In the genomic region with DNA sequence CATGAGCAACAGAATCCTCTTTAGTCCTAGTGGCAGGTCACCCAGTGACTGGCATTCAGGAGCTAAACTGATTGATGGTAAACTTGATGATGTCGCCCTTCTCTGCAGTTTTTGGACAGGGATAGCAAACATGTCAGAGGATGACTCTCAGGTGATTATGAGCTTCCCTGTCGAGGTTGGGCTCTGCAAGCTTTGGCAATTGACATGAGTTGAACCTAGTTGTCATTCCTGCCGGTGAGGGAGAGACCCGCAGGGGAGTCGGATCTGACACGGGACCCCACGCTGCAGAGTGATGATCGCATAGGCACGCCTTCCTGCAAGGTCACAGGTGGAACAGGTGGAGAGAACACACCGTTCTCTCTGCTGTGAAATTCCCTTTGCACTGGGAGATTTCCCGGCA, we compare ENCODE assay signal across 25 cellular contexts.
"Had no signal": no experiment of that assay in that cellular context is flagged by ENCODE, and none has a peak within 500 bp of the region (broad histone marks: within the 10 kb centered on the region; RNA-seq: fewer than 3 reads in every experiment).

No MANE protein-coding gene starts in this region.

- FAIRE-seq: endothelial cell of umbilical vein, pancreas, urothelium cell line had no signal

- H3K9me3 ChIP-seq: ascending aorta, pancreas, sigmoid colon, thyroid gland had no signal

- DNase-seq: activated CD4-positive, alpha-beta T cell treated with anti-CD3 and anti-CD28 coated beads for 48 hours; activated CD4-positive, CD25-positive, alpha-beta regulatory T cell; activated CD8-positive, alpha-beta T cell treated with anti-CD3 and anti-CD28 coated beads for 36 hours; activated effector memory CD4-positive, alpha-beta T cell treated with anti-CD3 and anti-CD28 coated beads, Interleukin-2, amount 50 U/mL, for 16 hours; activated T-cell treated with anti-CD3 and anti-CD28 coated beads, Interleukin-2, amount 50 U/mL, for 72 hours; cerebellar nuclear complex; effector CD8-positive, alpha-beta T cell; heart left ventricle; kidney glomerular epithelial cell; left ventricle myocardium superior; naive B cell; pancreas; sigmoid colon; spleen; stimulated activated naive B cell treated with anti-CD40 and anti-IgM and Interleukin-4, amounts not matched to agents 10 μg/mL and 1 μg/mL and 100 μg/mL, for 72 hours; T-cell; thyroid gland had no signal

- H3K9me3 Mint-ChIP-seq: dendritic cell treated with granulocyte-macrophage colony-stimulating factor and Interleukin-4, amounts not matched to agents 40 ng/mL and 50 ng/mL, for 4 days; stimulated activated naive B cell treated with anti-CD40 and anti-IgM and Interleukin-4, amounts not matched to agents 10 μg/mL and 1 μg/mL and 100 μg/mL, for 72 hours had no signal

- H3K4me3 Mint-ChIP-seq: activated CD8-positive, alpha-beta T cell treated with anti-CD3 and anti-CD28 coated beads for 36 hours; activated naive CD4-positive, alpha-beta T cell treated with anti-CD3 and anti-CD28 coated beads, Interleukin-2, amount 50 U/mL, for 24 hours; activated T-cell treated with anti-CD3 and anti-CD28 coated beads, Interleukin-2, amount 50 U/mL, for 72 hours; dendritic cell treated with granulocyte-macrophage colony-stimulating factor and Interleukin-4, amounts not matched to agents 40 ng/mL and 50 ng/mL, for 4 days; naive B cell; stimulated activated naive B cell treated with anti-CD40 and anti-IgM and Interleukin-4, amounts not matched to agents 10 μg/mL and 1 μg/mL and 100 μg/mL, for 72 hours; T-cell had no signal

- ATAC-seq: activated CD8-positive, alpha-beta T cell treated with anti-CD3 and anti-CD28 coated beads for 36 hours; activated T-cell treated with anti-CD3 and anti-CD28 coated beads, Interleukin-2, amount 50 U/mL, for 72 hours; gastroesophageal sphincter; heart left ventricle; left ventricle myocardium superior; pancreas; stimulated activated naive B cell treated with anti-CD40 and anti-IgM and Interleukin-4, amounts not matched to agents 10 μg/mL and 1 μg/mL and 100 μg/mL, for 72 hours; T-cell had no signal

- H3K36me3 Mint-ChIP-seq: activated naive CD4-positive, alpha-beta T cell treated with anti-CD3 and anti-CD28 coated beads, Interleukin-2, amount 50 U/mL, for 24 hours; naive B cell; stimulated activated naive B cell treated with anti-CD40 and anti-IgM and Interleukin-4, amounts not matched to agents 10 μg/mL and 1 μg/mL and 100 μg/mL, for 72 hours; T-cell had no signal

- H3K36me3 ChIP-seq: ascending aorta, breast epithelium, esophagus muscularis mucosa, gastroesophageal sphincter, heart left ventricle, pancreas, sigmoid colon, spleen, thyroid gland had no signal

- H3K4me1 ChIP-seq: ascending aorta, breast epithelium, pancreas, spleen had no signal

- H3K4me3 ChIP-seq: ascending aorta, breast epithelium, esophagus muscularis mucosa, gastroesophageal sphincter, heart left ventricle, pancreas, sigmoid colon, spleen, thyroid gland had no signal

- H3K27ac Mint-ChIP-seq: activated CD8-positive, alpha-beta T cell treated with anti-CD3 and anti-CD28 coated beads for 36 hours; activated naive CD4-positive, alpha-beta T cell treated with anti-CD3 and anti-CD28 coated beads, Interleukin-2, amount 50 U/mL, for 24 hours; activated T-cell treated with anti-CD3 and anti-CD28 coated beads, Interleukin-2, amount 50 U/mL, for 72 hours; dendritic cell treated with granulocyte-macrophage colony-stimulating factor and Interleukin-4, amounts not matched to agents 40 ng/mL and 50 ng/mL, for 4 days; naive B cell; stimulated activated naive B cell treated with anti-CD40 and anti-IgM and Interleukin-4, amounts not matched to agents 10 μg/mL and 1 μg/mL and 100 μg/mL, for 72 hours; T-cell had no signal

- H3K27me3 ChIP-seq: ascending aorta, breast epithelium, esophagus muscularis mucosa, heart left ventricle, sigmoid colon, thyroid gland had no signal

- H3K27ac ChIP-seq: ascending aorta, breast epithelium, esophagus muscularis mucosa, gastroesophageal sphincter, heart left ventricle, pancreas, sigmoid colon, spleen, thyroid gland had no signal

- H3K4me1 Mint-ChIP-seq: activated naive CD4-positive, alpha-beta T cell treated with anti-CD3 and anti-CD28 coated beads, Interleukin-2, amount 50 U/mL, for 24 hours; naive B cell; stimulated activated naive B cell treated with anti-CD40 and anti-IgM and Interleukin-4, amounts not matched to agents 10 μg/mL and 1 μg/mL and 100 μg/mL, for 72 hours; T-cell had no signal
